ENCODE assay signal across 14 cellular contexts in genomic region chr1:86084998-86085397, GRCh38.
"Had no signal": no experiment of that assay in that cellular context is flagged by ENCODE, and none has a peak within 500 bp of the region (broad histone marks: within the 10 kb centered on the region; RNA-seq: fewer than 3 reads in every experiment).

No MANE protein-coding gene starts in this region.

- H3K9ac ChIP-seq: neural progenitor cell had no signal

- H3K36me3 ChIP-seq: heart right ventricle, left ventricle myocardium inferior, lower lobe of right lung, neural progenitor cell, ovary, right atrium auricular region, sigmoid colon had no signal

- DNase-seq: erythroblast; heart right ventricle; left ventricle myocardium inferior; lower lobe of right lung; nucleus accumbens; ovary; sigmoid colon; small intestine; stimulated activated CD4-positive, alpha-beta T cell treated with anti-CD3 and anti-CD28 coated beads, Interleukin-12 subunit alpha, Interleukin-12 subunit beta, amount 100 ng/mL, for 4 hours; stimulated activated CD4-positive, alpha-beta T cell treated with anti-CD3 and anti-CD28 coated beads, Interleukin-2, amount 100 ng/mL, for 48 hours; stimulated activated naive CD4-positive, alpha-beta T cell treated with Interleukin-2 at 50 U/mL for 16 hours had no signal

- H3K4me3 ChIP-seq: heart right ventricle, left ventricle myocardium inferior, lower lobe of right lung, neural progenitor cell, ovary, right atrium auricular region, sigmoid colon had no signal

- ATAC-seq: heart right ventricle; lower lobe of right lung; natural killer cell treated with Interleukin-12 subunit alpha and Interleukin-12 subunit beta and Interleukin-15 and Interleukin-18, amount 100 ng/mL, for 72 hours had no signal

- H3K27me3 ChIP-seq: heart right ventricle, neural progenitor cell, ovary, right atrium auricular region, sigmoid colon had no signal

- H3K9me3 ChIP-seq: left ventricle myocardium inferior, lower lobe of right lung, ovary, right atrium auricular region, sigmoid colon had no signal

- H3K4me2 ChIP-seq: neural progenitor cell had no signal

- H3K27ac ChIP-seq: heart right ventricle, left ventricle myocardium inferior, lower lobe of right lung, neural progenitor cell, ovary, right atrium auricular region, sigmoid colon had no signal

- H2AFZ ChIP-seq: neural progenitor cell had no signal

- H3K4me1 ChIP-seq: heart right ventricle, left ventricle myocardium inferior, lower lobe of right lung, neural progenitor cell, right atrium auricular region had no signal
